ENCODE assay signal across 1 cellular context in the genomic region with DNA sequence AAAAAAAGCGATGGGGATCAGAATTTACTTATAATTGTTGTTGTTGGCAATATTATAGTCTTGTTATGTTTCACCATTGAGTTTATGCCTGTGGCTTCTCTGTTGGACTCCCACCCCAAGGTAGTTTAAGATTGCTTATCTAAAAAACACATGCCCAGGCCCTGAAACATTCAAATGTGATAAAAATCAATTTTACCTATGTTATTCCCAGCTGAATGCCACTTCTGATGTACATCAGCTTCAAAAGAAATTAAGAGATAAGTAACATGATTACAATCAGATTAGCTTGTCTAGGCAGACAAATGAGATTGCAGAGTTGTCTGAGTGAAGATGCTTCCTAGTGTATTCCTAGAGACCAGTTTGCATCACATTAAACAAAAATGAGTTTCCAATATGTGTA.
TF ChIP-seq lines count a peak whose summit lies in the region.

No MANE protein-coding gene starts in this region.

TF ChIP-seq in HCT116, 20 proteins besides CTCF, POLR2A, EP300 and RAD21 (continued from another document):
- TF ChIP-seq, protein P1, sequence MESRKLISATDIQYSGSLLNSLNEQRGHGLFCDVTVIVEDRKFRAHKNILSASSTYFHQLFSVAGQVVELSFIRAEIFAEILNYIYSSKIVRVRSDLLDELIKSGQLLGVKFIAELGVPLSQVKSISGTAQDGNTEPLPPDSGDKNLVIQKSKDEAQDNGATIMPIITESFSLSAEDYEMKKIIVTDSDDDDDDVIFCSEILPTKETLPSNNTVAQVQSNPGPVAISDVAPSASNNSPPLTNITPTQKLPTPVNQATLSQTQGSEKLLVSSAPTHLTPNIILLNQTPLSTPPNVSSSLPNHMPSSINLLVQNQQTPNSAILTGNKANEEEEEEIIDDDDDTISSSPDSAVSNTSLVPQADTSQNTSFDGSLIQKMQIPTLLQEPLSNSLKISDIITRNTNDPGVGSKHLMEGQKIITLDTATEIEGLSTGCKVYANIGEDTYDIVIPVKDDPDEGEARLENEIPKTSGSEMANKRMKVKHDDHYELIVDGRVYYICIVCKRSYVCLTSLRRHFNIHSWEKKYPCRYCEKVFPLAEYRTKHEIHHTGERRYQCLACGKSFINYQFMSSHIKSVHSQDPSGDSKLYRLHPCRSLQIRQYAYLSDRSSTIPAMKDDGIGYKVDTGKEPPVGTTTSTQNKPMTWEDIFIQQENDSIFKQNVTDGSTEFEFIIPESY (IDR thresholded peaks at IDR 0.05; ENCODE audit: extremely low read depth, insufficient replicate concordance, low read length): no peak
- no peak for TF ChIP-seq POLR2AphosphoS5 (IDR thresholded peaks at IDR 0.05; ENCODE audit: low read depth, low read length)
